8 cellular contexts compared by ENCODE assay signal in genomic region chr7:74650493-74651135, GRCh38. TPM values are rescaled to one million over a fixed set of nuclear protein-coding genes. Genes with fewer than 3 reads are reported as not detected.
A peak's percentile ranks its signal among the peaks of the same experiment; 100 is the strongest.
DNase-seq lines count a peak whose midpoint lies in the region; ATAC-seq and TF ChIP-seq lines count a peak whose summit lies in the region.
"Not testable (repeated sequence)": the region's sequence is repeated elsewhere in the genome, so short reads cannot be mapped to it uniquely, and the experiment has no call there.

No MANE protein-coding gene starts in this region.

- peaks cover 15% of the 10 kb centered on the region for H3K4me1 Mint-ChIP-seq in central memory CD8-positive, alpha-beta T cell
- H3K4me1 Mint-ChIP-seq in naive B cell: peaks cover 23 to 63% (median 35%) of the 10 kb centered on the region in 3 donors

- H3K36me3 ChIP-seq in thymus (ENCODE audit: control insufficient read depth, insufficient read depth): not testable (repeated sequence)

- H3K27me3 Mint-ChIP-seq in central memory CD8-positive, alpha-beta T cell; naive B cell: not testable (repeated sequence)

- not testable (repeated sequence) for H3K9me3 ChIP-seq in thymus (ENCODE audit: control insufficient read depth)

- not testable (repeated sequence) for TF ChIP-seq CTCF in GM12875 (IDR thresholded peaks at IDR 0.05; ENCODE audit: borderline replicate concordance, insufficient read depth, low read depth, low read length)

- WGBS in thymus: 80% methylated on average over 7 of the region's 9 CpGs

- H3K9me3 Mint-ChIP-seq in central memory CD8-positive, alpha-beta T cell; naive B cell: not testable (repeated sequence)

- DNase-seq in MV-4-11 (lab: John Stamatoyannopoulos, UW): peak; percentile 56
- DNase-seq in activated CD4-positive, alpha-beta T cell treated with anti-CD3 and anti-CD28 coated beads for 48 hours: peak; percentile 36
- DNase-seq in central memory CD8-positive, alpha-beta T cell (ENCODE audit: low spot score in 2 of 2); naive B cell: not testable (repeated sequence)

- not testable (repeated sequence) for H3K4me1 ChIP-seq in thymus (ENCODE audit: control insufficient read depth, insufficient read depth, low read length)

- peak overlapping the region; percentile 94 for H3K27ac Mint-ChIP-seq in central memory CD8-positive, alpha-beta T cell (ENCODE audit: low read depth)
- H3K27ac Mint-ChIP-seq in naive B cell: peak overlapping the region; percentile 87 to 98 (median 92)

- not testable (repeated sequence) for H3K27me3 ChIP-seq in thymus (ENCODE audit: control insufficient read depth, insufficient read depth)

- H3K4me3 Mint-ChIP-seq in central memory CD8-positive, alpha-beta T cell: peak overlapping the region; percentile 88
- peak overlapping the region; percentile 83 to 94 (median 90) for H3K4me3 Mint-ChIP-seq in naive B cell

- peak overlapping the region; percentile 42 for H3K27ac ChIP-seq in thymus (ENCODE audit: low read depth)

- ATAC-seq in GM21529 (IDR thresholded peaks at IDR 0.05; ENCODE audit: unreplicated experiment) (peak; percentile 69), HG03045 (IDR thresholded peaks at IDR 0.05; ENCODE audit: unreplicated experiment) (peak; percentile 57), naive B cell (ENCODE audit: low read depth in 2 of 2) (peak; percentile 34 to 41)
- peak; percentile 55 for ATAC-seq in central memory CD8-positive, alpha-beta T cell (replicated peaks; ENCODE audit: extremely low read depth, poor library complexity, severe bottlenecking)

- H3K36me3 Mint-ChIP-seq in central memory CD8-positive, alpha-beta T cell (ENCODE audit: insufficient read depth); naive B cell: not testable (repeated sequence)

- H3K4me3 ChIP-seq in GM12875 (ENCODE audit: low read depth, low read length): peak overlapping the region; percentile 52
- not testable (repeated sequence) for H3K4me3 ChIP-seq in thymus (ENCODE audit: low read length)

RNA-seq across cellular contexts. Expression of gene GTF2I, which starts 6.9 kb away (rescaled TPM):
- polyA plus RNA-seq in naive B cell (ENCODE audit: low read depth in 6 of 6) (100 to 1,000 TPM in 1 of 6 donors, 10 to 100 TPM in 5; 40.8 to 110 (median 85.1) TPM), thymus (35.1 TPM)
